Comparison of ENCODE assay signal across 20 cellular contexts in the genomic region with DNA sequence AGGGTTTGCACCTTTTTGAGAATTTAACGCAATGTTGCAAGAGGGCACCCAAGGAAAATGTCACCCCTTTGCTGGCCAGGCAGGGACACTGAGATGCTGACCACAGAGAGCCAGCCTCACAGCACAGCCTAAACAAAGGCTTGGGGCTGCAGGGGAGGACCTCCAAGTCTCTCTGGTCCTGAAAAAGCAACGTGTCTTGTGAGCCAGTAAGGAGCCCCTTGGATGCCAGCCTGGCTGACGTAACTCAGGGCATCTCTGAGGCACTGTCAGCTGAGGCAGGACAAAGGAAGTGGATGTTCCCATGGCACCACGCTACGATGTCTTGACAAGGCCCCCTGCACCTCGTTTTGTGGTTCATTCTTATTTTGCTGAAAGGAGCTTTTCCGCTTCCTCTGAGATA.
"Had no signal": no experiment of that assay in that cellular context is flagged by ENCODE, and none has a peak within 500 bp of the region (broad histone marks: within the 10 kb centered on the region; RNA-seq: fewer than 3 reads in every experiment).

No MANE protein-coding gene starts in this region.

- H3K27me3 ChIP-seq: MG63, SJCRH30 had no signal

- H3K27ac ChIP-seq: SJCRH30 had no signal

- ATAC-seq: HepG2, Right ventricle myocardium inferior had no signal

- H3K36me3 ChIP-seq: MG63, SJCRH30 had no signal

- H3K9me3 ChIP-seq: MG63, SJCRH30 had no signal

- H3K4me1 ChIP-seq: SJCRH30 had no signal

- DNase-seq: IMR-90, Karpas-422, KG1, MG63, NCI-H1092, NCI-H1105 treated with DMSO at 0.1 percent for 48 hours, NCI-H1417 treated with DMSO at 0.1 percent for 48 hours, NCI-H146, NCI-H1694 treated with DMSO at 0.1 percent for 48 hours, NCI-H1930, NCI-H2081, NCI-H2107, NCI-H2227 treated with DMSO at 0.1 percent for 48 hours, NCI-H524, NCI-H526 treated with DMSO at 0.1 percent for 48 hours, NCI-H774, SHP77 treated with DMSO at 0.1 percent for 48 hours, SJCRH30 had no signal

- H3K4me3 ChIP-seq: MG63, SJCRH30 had no signal
